Comparison of ENCODE assay signal across 8 cellular contexts in genomic region chr13:97911311-97912138, GRCh38. TPM values are rescaled to one million over a fixed set of nuclear protein-coding genes. Genes with fewer than 3 reads are reported as not detected.
DNase-seq lines count a peak whose midpoint lies in the region; ATAC-seq and TF ChIP-seq lines count a peak whose summit lies in the region.

No MANE protein-coding gene starts in this region.

- WGBS in esophagus muscularis mucosa = 55% methylated on average over 7 of the region's 7 CpGs
- 50 to 66% methylated on average over 7 of the region's 7 CpGs for WGBS in testis, 2 donors

- TF ChIP-seq CTCF in esophagus muscularis mucosa (IDR thresholded peaks at IDR 0.05) (peak; percentile 30 to 58 (median 32)), uterus (IDR thresholded peaks at IDR 0.05) (peak in 1 of 4 experiments; percentile 16), testis (IDR thresholded peaks at IDR 0.05) (no peak), mesothelial cell of epicardium (IDR thresholded peaks at IDR 0.05; ENCODE audit: unreplicated experiment) (no peak)

- no peak overlapping the region for H3K4me3 Mint-ChIP-seq in mesothelial cell of epicardium

- peak; percentile 55 for ATAC-seq in GM19023 (IDR thresholded peaks at IDR 0.05; ENCODE audit: unreplicated experiment)

- no peak for TF ChIP-seq EP300 in esophagus muscularis mucosa (IDR thresholded peaks at IDR 0.05)

- DNase-seq in COLO829 (ENCODE audit: low spot score) = peak; percentile 21
- DNase-seq in NAMALWA (ENCODE audit: low spot score) = peak; percentile 54
- DNase-seq in esophagus muscularis mucosa (ENCODE audit: extremely low spot score) = no peak
- DNase-seq in uterus = no peak
- no peak for DNase-seq in testis
- no peak for DNase-seq in COR-L47 (lab: John Stamatoyannopoulos, UW)
- DNase-seq in mesothelial cell of epicardium (ENCODE audit: low spot score in 2 of 2, unreplicated experiment in 2 of 2) = no peak

- H3K4me3 ChIP-seq in esophagus muscularis mucosa (no peak overlapping the region), uterus (no peak overlapping the region), testis (no peak overlapping the region)

- H3K27me3 Mint-ChIP-seq in mesothelial cell of epicardium (ENCODE audit: low read depth) = peaks cover 14% of the 10 kb centered on the region

- intact Hi-C loops in esophagus muscularis mucosa (cut with DNase I) = loop anchor here (5.0 kb wide), 1 partner anchor 54 kb away; no protein-coding TSS in a partner anchor
- intact Hi-C loops in uterus (cut with DNase I; ENCODE audit: low total_unique reads) = no loop called here
- intact Hi-C loops in testis (cut with DNase I; ENCODE audit: low total_unique reads) = no loop called here

- no peaks in the 10 kb centered on the region for H3K4me1 ChIP-seq in esophagus muscularis mucosa
- H3K4me1 ChIP-seq in uterus = no peaks in the 10 kb centered on the region
- H3K4me1 ChIP-seq in testis = no peaks in the 10 kb centered on the region

- TF ChIP-seq POLR2A in esophagus muscularis mucosa (IDR thresholded peaks at IDR 0.05; ENCODE audit: low read depth) = no peak
- no peak for TF ChIP-seq POLR2A in uterus (IDR thresholded peaks at IDR 0.05)
- no peak for TF ChIP-seq POLR2A in testis (IDR thresholded peaks at IDR 0.05)

- H3K27ac ChIP-seq in esophagus muscularis mucosa (replicated peaks in 1 of 4) (no peak overlapping the region), uterus (no peak overlapping the region), testis (no peak overlapping the region)

- H3K9me3 ChIP-seq in esophagus muscularis mucosa (no peaks in the 10 kb centered on the region), uterus (no peaks in the 10 kb centered on the region), testis (no peaks in the 10 kb centered on the region)

- no peaks in the 10 kb centered on the region for H3K36me3 Mint-ChIP-seq in mesothelial cell of epicardium

- no peaks in the 10 kb centered on the region for H3K4me1 Mint-ChIP-seq in mesothelial cell of epicardium

- peaks cover 24% of the 10 kb centered on the region for H3K9me3 Mint-ChIP-seq in mesothelial cell of epicardium

- H3K36me3 ChIP-seq in esophagus muscularis mucosa = no peaks in the 10 kb centered on the region
- no peaks in the 10 kb centered on the region for H3K36me3 ChIP-seq in uterus
- no peaks in the 10 kb centered on the region for H3K36me3 ChIP-seq in testis (ENCODE audit: low read depth, missing control alignments)

- H3K27ac Mint-ChIP-seq in mesothelial cell of epicardium = no peak overlapping the region

- H3K27me3 ChIP-seq in esophagus muscularis mucosa (no peaks in the 10 kb centered on the region), uterus (no peaks in the 10 kb centered on the region), testis (no peaks in the 10 kb centered on the region)

RNA-seq across cellular contexts. Expression of gene IPO5, which starts 42.0 kb away (rescaled TPM):
- total RNA-seq in esophagus muscularis mucosa (100 to 1,000 TPM; 119 to 144 (median 130) TPM), uterus (100 to 1,000 TPM; 104 to 212 (median 147) TPM), testis (100 to 1,000 TPM; 231 to 323 TPM), mesothelial cell of epicardium (172 to 176 TPM (median 175 TPM) in 3 replicates)
- 465 TPM for polyA plus RNA-seq in testis (ENCODE audit: insufficient read depth, low read depth, low replicate concordance)

Comparison
In these comparisons a context has a peak if more than half of its experiments do, and no peak if none do; other contexts are left out.
1. DNase-seq: peak in COLO829 (single experiment) and NAMALWA (single experiment); none in esophagus muscularis mucosa (single experiment), uterus (0 of 2), testis (single experiment), COR-L47 (single experiment) and mesothelial cell of epicardium (0 of 2).
2. CTCF ChIP-seq: peak in esophagus muscularis mucosa (3 of 3); none in testis (0 of 3) and mesothelial cell of epicardium (single experiment).